In the genomic region with DNA sequence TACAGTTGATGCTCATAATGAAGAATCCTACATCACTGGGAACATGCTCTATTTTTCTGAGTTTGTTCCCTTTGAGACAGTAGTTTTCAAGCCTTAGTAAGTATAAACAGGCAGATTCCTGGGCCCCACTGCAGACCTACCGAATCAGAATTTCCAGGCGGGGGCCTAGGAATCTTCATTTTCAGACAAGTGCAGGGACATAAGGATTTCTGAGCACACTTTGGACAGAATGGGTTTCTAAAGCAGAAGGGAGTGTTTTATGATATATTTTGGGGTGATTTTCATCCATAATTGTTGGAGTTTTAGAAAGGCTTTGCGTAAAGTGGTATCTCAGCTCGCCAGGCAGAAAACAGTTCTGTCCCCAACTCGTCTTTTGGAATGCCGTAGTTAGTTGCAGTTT, we compare ENCODE assay signal across 8 cellular contexts. TPM values are rescaled to one million over a fixed set of nuclear protein-coding genes. Genes with fewer than 3 reads are reported as not detected.
DNase-seq lines count a peak whose midpoint lies in the region; ATAC-seq and TF ChIP-seq lines count a peak whose summit lies in the region.
"Not testable (repeated sequence)": the region's sequence is repeated elsewhere in the genome, so short reads cannot be mapped to it uniquely, and the experiment has no call there.

No MANE protein-coding gene starts in this region.

- H3K4me3 Mint-ChIP-seq in CD8-positive, alpha-beta memory T cell, result peak overlapping the region in 6 of 7 donors; percentile 34 to 72 (median 58)
- H3K4me3 Mint-ChIP-seq in activated T-cell treated with anti-CD3 and anti-CD28 coated beads, Interleukin-2, amount 50 U/mL, for 24 hours, result peak overlapping the region; percentile 68
- H3K4me3 Mint-ChIP-seq in MCF 10A (ENCODE audit: unreplicated experiment) (peak overlapping the region; percentile 63), glutamatergic neuron (ENCODE audit: unreplicated experiment) (peak overlapping the region; percentile 83), nephron progenitor cell (peak overlapping the region; percentile 88)

- peaks cover 3 to 38% (median 3%) of the 10 kb centered on the region in 3 donors for H3K36me3 Mint-ChIP-seq in CD8-positive, alpha-beta memory T cell
- H3K36me3 Mint-ChIP-seq in activated T-cell treated with anti-CD3 and anti-CD28 coated beads, Interleukin-2, amount 50 U/mL, for 24 hours (ENCODE audit: low read depth), result peaks cover 47% of the 10 kb centered on the region
- H3K36me3 Mint-ChIP-seq in MCF 10A (ENCODE audit: insufficient read depth, unreplicated experiment) (peaks cover 47% of the 10 kb centered on the region), nephron progenitor cell (ENCODE audit: low read depth) (peaks cover 44% of the 10 kb centered on the region)
- H3K36me3 Mint-ChIP-seq in glutamatergic neuron (ENCODE audit: unreplicated experiment), result not testable (repeated sequence)

- not testable (repeated sequence) for H3K36me3 ChIP-seq in CD8-positive, alpha-beta memory T cell (ENCODE audit: insufficient read depth, low read length)
- peaks cover 26% of the 10 kb centered on the region for H3K36me3 ChIP-seq in Panc1 (ENCODE audit: control insufficient read depth, insufficient read depth, low read length)
- H3K36me3 ChIP-seq in thoracic aorta, result peaks cover 13% of the 10 kb centered on the region

- POLR2A ChIA-PET in CD8-positive, alpha-beta memory T cell (lab: Charles Lee); Panc1 (lab: Charles Lee); MCF 10A (lab: Yijun Ruan, JAX): not testable (repeated sequence)

- CTCF ChIA-PET in CD8-positive, alpha-beta memory T cell (lab: Charles Lee); Panc1 (lab: Charles Lee); MCF 10A (lab: Yijun Ruan, JAX): not testable (repeated sequence)

- not testable (repeated sequence) for ATAC-seq in Panc1; thoracic aorta (ENCODE audit: insufficient number of reproducible peaks, low FRiP score, low read depth)

- BruUV-seq in Panc1 (replicated peaks; lab: Mats Ljungman, UMichigan), result TSS peak; percentile 64
- BruUV-seq in MCF 10A (replicated peaks; lab: Mats Ljungman, UMichigan), result not testable (repeated sequence)

- H3K27ac Mint-ChIP-seq in CD8-positive, alpha-beta memory T cell, result peak overlapping the region in 6 of 8 donors; percentile 24 to 69 (median 59)
- H3K27ac Mint-ChIP-seq in activated T-cell treated with anti-CD3 and anti-CD28 coated beads, Interleukin-2, amount 50 U/mL, for 24 hours, result peak overlapping the region; percentile 42
- H3K27ac Mint-ChIP-seq in MCF 10A (ENCODE audit: low read depth, unreplicated experiment) (peak overlapping the region; percentile 13), glutamatergic neuron (ENCODE audit: unreplicated experiment) (peak overlapping the region; percentile 4)
- H3K27ac Mint-ChIP-seq in nephron progenitor cell, result not testable (repeated sequence)

- not testable (repeated sequence) for H3K27me3 Mint-ChIP-seq in CD8-positive, alpha-beta memory T cell; glutamatergic neuron (ENCODE audit: unreplicated experiment); nephron progenitor cell (ENCODE audit: low read depth, poor library complexity)
- H3K27me3 Mint-ChIP-seq in activated T-cell treated with anti-CD3 and anti-CD28 coated beads, Interleukin-2, amount 50 U/mL, for 24 hours, result peaks cover 25% of the 10 kb centered on the region
- peaks cover 11% of the 10 kb centered on the region for H3K27me3 Mint-ChIP-seq in MCF 10A (ENCODE audit: insufficient read depth, unreplicated experiment)

- peaks cover 19% of the 10 kb centered on the region for H3K4me1 ChIP-seq in CD8-positive, alpha-beta memory T cell (ENCODE audit: insufficient read depth, low read length)
- not testable (repeated sequence) for H3K4me1 ChIP-seq in Panc1 (ENCODE audit: control insufficient read depth, insufficient read depth, low read length)
- peaks cover 9 to 10% of the 10 kb centered on the region in 2 donors for H3K4me1 ChIP-seq in thoracic aorta (ENCODE audit: control insufficient read depth in 1 of 2, low read depth in 2 of 2)

- peak overlapping the region; percentile 4 for H3K27ac ChIP-seq in CD8-positive, alpha-beta memory T cell (ENCODE audit: low read depth, low read length)
- H3K27ac ChIP-seq in HL-60 (replicated peaks); Panc1 (ENCODE audit: low read length); thoracic aorta: not testable (repeated sequence)

- not testable (repeated sequence) for H3K9me3 ChIP-seq in CD8-positive, alpha-beta memory T cell (ENCODE audit: low read length); Panc1 (ENCODE audit: control insufficient read depth, insufficient read depth, low read depth, low read length); thoracic aorta

- intact Hi-C loops in Panc1 (cut with micrococcal nuclease; ENCODE audit: unreplicated experiment); MCF 10A (cut with micrococcal nuclease): not testable (repeated sequence)

- not testable (repeated sequence) for DNase-seq in CD8-positive, alpha-beta memory T cell; HL-60 (ENCODE audit: low read depth in 1 of 2, low spot score in 1 of 2); Panc1 (ENCODE audit: low read depth, low spot score); activated T-cell treated with anti-CD3 and anti-CD28 coated beads, Interleukin-2, amount 50 U/mL, for 24 hours; MCF 10A (ENCODE audit: unreplicated experiment); glutamatergic neuron; nephron progenitor cell; thoracic aorta (ENCODE audit: low spot score)

- not testable (repeated sequence) for H3K9me3 Mint-ChIP-seq in CD8-positive, alpha-beta memory T cell; activated T-cell treated with anti-CD3 and anti-CD28 coated beads, Interleukin-2, amount 50 U/mL, for 24 hours; MCF 10A (ENCODE audit: unreplicated experiment); glutamatergic neuron (ENCODE audit: unreplicated experiment)
- peaks cover 23% of the 10 kb centered on the region for H3K9me3 Mint-ChIP-seq in nephron progenitor cell

- not testable (repeated sequence) for H3K4me3 ChIP-seq in CD8-positive, alpha-beta memory T cell (ENCODE audit: low read length)
- peak overlapping the region; percentile 37 for H3K4me3 ChIP-seq in HL-60 (replicated peaks; ENCODE audit: insufficient read depth, low read length)
- peak overlapping the region; percentile 1 to 15; a peak in 1 of 4 replicates for H3K4me3 ChIP-seq in Panc1 (ENCODE audit: low read depth in 2 of 2, low read length in 2 of 2)
- H3K4me3 ChIP-seq in thoracic aorta, result peak overlapping the region; percentile 32

- TF ChIP-seq CTCF in HL-60 (IDR thresholded peaks at IDR 0.05; ENCODE audit: insufficient read depth, low read length); Panc1 (IDR thresholded peaks at IDR 0.05); MCF 10A (IDR thresholded peaks at IDR 0.05; ENCODE audit: unreplicated experiment); glutamatergic neuron (IDR thresholded peaks at IDR 0.05; ENCODE audit: partially characterized antibody, unreplicated experiment); nephron progenitor cell (IDR thresholded peaks at IDR 0.05); thoracic aorta (IDR thresholded peaks at IDR 0.05): not testable (repeated sequence)

- H3K4me1 Mint-ChIP-seq in CD8-positive, alpha-beta memory T cell, result peaks cover 30 to 40% (median 31%) of the 10 kb centered on the region in 3 donors
- peaks cover 29% of the 10 kb centered on the region for H3K4me1 Mint-ChIP-seq in activated T-cell treated with anti-CD3 and anti-CD28 coated beads, Interleukin-2, amount 50 U/mL, for 24 hours (ENCODE audit: low read depth)
- H3K4me1 Mint-ChIP-seq in MCF 10A (ENCODE audit: insufficient read depth, unreplicated experiment), result peaks cover 20% of the 10 kb centered on the region
- H3K4me1 Mint-ChIP-seq in glutamatergic neuron (ENCODE audit: low read depth, unreplicated experiment), result peaks cover 12% of the 10 kb centered on the region
- peaks cover 23% of the 10 kb centered on the region for H3K4me1 Mint-ChIP-seq in nephron progenitor cell

- not testable (repeated sequence) for H3K27me3 ChIP-seq in CD8-positive, alpha-beta memory T cell (ENCODE audit: insufficient read depth, low read length, poor library complexity, severe bottlenecking); HL-60 (ENCODE audit: insufficient read depth, poor library complexity, severe bottlenecking); Panc1 (ENCODE audit: control insufficient read depth, insufficient read depth, low read length); thoracic aorta (replicated peaks; ENCODE audit: insufficient read depth)

- in situ Hi-C loops in Panc1 (cut with HindIII; ENCODE audit: low pct_unique_long_range_greater_than_20kb, low sequenced_read_pairs), result not testable (repeated sequence)

RNA-seq across cellular contexts. Expression of gene KIAA1586, which starts 1.4 kb away (rescaled TPM):
- 10 to 100 TPM; 18.5 to 19.0 TPM for total RNA-seq in CD8-positive, alpha-beta memory T cell
- 8.1 TPM for polyA plus RNA-seq in CD8-positive, alpha-beta memory T cell
- total RNA-seq in Panc1 (2021; ENCODE audit: unreplicated experiment) (21.2 TPM), MCF 10A (2022) (15.3 and 15.5 TPM in 2 replicates), glutamatergic neuron (ENCODE audit: unreplicated experiment) (31.3 TPM), thoracic aorta (10 to 100 TPM in 1 of 2 donors, 1 to 10 TPM in 1; 2.8 to 11.2 TPM)
- polyA plus RNA-seq in Panc1 (2012; ENCODE audit: insufficient read length), result 6.8 TPM

RNA-seq across cellular contexts. Expression of gene ZNF451, which starts 42.1 kb away (rescaled TPM):
- 10 to 100 TPM; 47.4 to 48.7 TPM for total RNA-seq in CD8-positive, alpha-beta memory T cell
- polyA plus RNA-seq in CD8-positive, alpha-beta memory T cell, result 22.1 TPM
- total RNA-seq in Panc1 (2021; ENCODE audit: unreplicated experiment) (71.1 TPM), MCF 10A (2022) (63.0 and 65.7 TPM in 2 replicates), glutamatergic neuron (ENCODE audit: unreplicated experiment) (79.6 TPM), thoracic aorta (10 to 100 TPM; 45.6 to 65.0 TPM)
- polyA plus RNA-seq in Panc1 (2012; ENCODE audit: insufficient read length), result 15.0 TPM
